Comparison of ENCODE assay signal across 11 cellular contexts in the genomic region with DNA sequence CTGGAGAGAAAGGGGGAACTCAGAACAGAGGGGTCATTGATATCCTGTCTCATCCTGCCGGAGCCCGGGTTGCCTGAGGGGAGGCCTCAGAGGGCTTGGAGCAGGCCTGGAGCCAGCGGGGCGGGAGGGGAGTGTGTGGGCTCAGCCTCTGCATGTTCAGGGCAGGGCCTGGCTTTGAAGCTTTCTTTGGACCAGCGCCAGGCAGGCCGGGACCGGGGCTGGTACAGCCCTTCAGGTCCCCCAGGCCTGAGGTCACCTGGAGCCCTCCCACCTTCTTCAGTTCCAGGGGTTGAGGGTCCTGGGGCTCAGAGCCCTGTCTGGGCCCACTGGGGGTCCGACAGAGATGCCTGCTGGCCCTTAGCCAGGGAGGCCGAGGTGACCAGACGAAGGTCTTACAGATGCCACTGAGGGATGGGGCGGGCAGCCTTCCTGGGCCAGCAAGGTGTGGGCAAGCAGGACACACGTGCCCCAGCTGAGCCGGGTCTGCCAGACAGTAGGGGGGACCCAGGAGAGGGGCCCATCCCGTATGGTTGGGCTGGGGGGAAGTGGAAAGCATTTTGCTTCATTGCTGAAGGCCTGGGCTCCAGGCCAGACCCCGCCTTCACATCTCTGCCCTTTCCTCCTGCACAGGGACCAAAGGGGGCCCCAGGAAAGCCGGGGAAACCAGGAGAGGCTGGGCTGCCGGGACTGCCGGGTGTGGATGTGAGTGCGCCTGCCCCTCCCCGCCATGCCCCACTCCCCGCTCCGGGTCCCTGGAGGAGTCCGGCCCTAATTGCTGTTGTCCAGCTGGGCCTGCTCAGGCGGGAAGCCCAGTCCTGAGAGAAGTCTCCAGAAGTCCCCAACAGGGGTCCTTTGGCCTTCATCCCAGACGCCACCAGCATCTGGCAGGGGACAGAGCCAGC. TPM values are rescaled to one million over a fixed set of nuclear protein-coding genes. Genes with fewer than 3 reads are reported as not detected.
DNase-seq lines count a peak whose midpoint lies in the region; ATAC-seq and FAIRE-seq lines count a peak whose summit lies in the region.
"Had no signal": no experiment of that assay in that cellular context is flagged by ENCODE, and none has a peak within 500 bp of the region (broad histone marks: within the 10 kb centered on the region; RNA-seq: fewer than 3 reads in every experiment).

No MANE protein-coding gene starts in this region.

- no peaks in the 10 kb centered on the region for H3K9me3 Mint-ChIP-seq in activated T-helper 17 cell treated with anti-CD3 and anti-CD28 coated beads, Interleukin-2, amount 50 U/mL, for 72 hours

- intact Hi-C loops in left cardiac atrium (cut with DNase I), result no loop called here

- peak; percentile 55 to 57 for ATAC-seq in left cardiac atrium
- no peak for ATAC-seq in activated T-helper 17 cell treated with anti-CD3 and anti-CD28 coated beads, Interleukin-2, amount 50 U/mL, for 72 hours (replicated peaks)

- no peak overlapping the region for H3K4me3 Mint-ChIP-seq in activated T-helper 17 cell treated with anti-CD3 and anti-CD28 coated beads, Interleukin-2, amount 50 U/mL, for 72 hours

- peak; percentile 69 for FAIRE-seq in HTR-8/SVneo (lab: Jason Lieb, UNC)

- peak overlapping the region; percentile 97 for H3K27ac ChIP-seq in substantia nigra (ENCODE audit: low read depth, low read length, poor library complexity, severe bottlenecking)

- no peak overlapping the region for H3K27ac Mint-ChIP-seq in activated T-helper 17 cell treated with anti-CD3 and anti-CD28 coated beads, Interleukin-2, amount 50 U/mL, for 72 hours

- no peaks in the 10 kb centered on the region for H3K36me3 Mint-ChIP-seq in activated T-helper 17 cell treated with anti-CD3 and anti-CD28 coated beads, Interleukin-2, amount 50 U/mL, for 72 hours (ENCODE audit: low read depth)

- peak; percentile 96 for DNase-seq in HTR-8/SVneo (ENCODE audit: insufficient read length, low spot score)
- DNase-seq in amniotic epithelial cell (ENCODE audit: low read depth), result peak; percentile 47
- DNase-seq in left cardiac atrium, result peak; percentile 86
- peak in 44 of 49 donors; percentile 20 to 94 (median 57) for DNase-seq in substantia nigra (lab: John Stamatoyannopoulos, UW)
- no peak for DNase-seq in NCI-H774 (lab: John Stamatoyannopoulos, UW)
- no peak for DNase-seq in SIG-M5 (lab: John Stamatoyannopoulos, UW)
- no peak for DNase-seq in GDM1 (lab: John Stamatoyannopoulos, UW)
- DNase-seq: gastrocnemius medialis; stimulated activated CD4-positive, alpha-beta T cell treated with anti-CD3 and anti-CD28 coated beads, Interleukin-2, amount 100 ng/mL, for 24 hours had no signal

- H3K27me3 Mint-ChIP-seq in activated T-helper 17 cell treated with anti-CD3 and anti-CD28 coated beads, Interleukin-2, amount 50 U/mL, for 72 hours, result peaks cover 3% of the 10 kb centered on the region

- H3K4me1 Mint-ChIP-seq in activated T-helper 17 cell treated with anti-CD3 and anti-CD28 coated beads, Interleukin-2, amount 50 U/mL, for 72 hours, result no peaks in the 10 kb centered on the region

RNA-seq across cellular contexts. Expression of a gene that starts 2.0 kb away (rescaled TPM):
- total RNA-seq in left cardiac atrium, result 1 to 10 TPM; 4.0 to 4.7 TPM
- not detected for total RNA-seq in activated T-helper 17 cell treated with anti-CD3 and anti-CD28 coated beads, Interleukin-2, amount 50 U/mL, for 72 hours
- total RNA-seq: activated CD8-positive, alpha-beta memory T cell treated with anti-CD3 and anti-CD28 coated beads for 36 hours had no signal

RNA-seq across cellular contexts. Expression of a gene that starts 14.2 kb away (rescaled TPM):
- 10 to 100 TPM; 23.3 to 23.6 TPM for total RNA-seq in left cardiac atrium
- 10 to 100 TPM; 42.3 to 52.6 TPM for total RNA-seq in activated T-helper 17 cell treated with anti-CD3 and anti-CD28 coated beads, Interleukin-2, amount 50 U/mL, for 72 hours

RNA-seq across cellular contexts. Expression of a gene that starts 22.6 kb away (rescaled TPM):
- total RNA-seq in left cardiac atrium, result 1 to 10 TPM; 8.9 TPM
- 10 to 100 TPM; 16.0 to 20.5 TPM for total RNA-seq in activated T-helper 17 cell treated with anti-CD3 and anti-CD28 coated beads, Interleukin-2, amount 50 U/mL, for 72 hours

RNA-seq across cellular contexts. Expression of a gene that starts 42.8 kb away (rescaled TPM):
- total RNA-seq in left cardiac atrium, result 1 to 10 TPM; 6.4 to 8.4 TPM
- 1 to 10 TPM; 3.4 to 3.7 TPM for total RNA-seq in activated T-helper 17 cell treated with anti-CD3 and anti-CD28 coated beads, Interleukin-2, amount 50 U/mL, for 72 hours

Comparison
In these comparisons a context has a peak if more than half of its experiments do, and no peak if none do; other contexts are left out.
1. DNase-seq: peak in HTR-8/SVneo (single experiment), amniotic epithelial cell (single experiment), left cardiac atrium (single experiment) and substantia nigra (44 of 49); none in NCI-H774 (single experiment), SIG-M5 (single experiment) and GDM1 (single experiment).
2. RNA of a gene that starts 2.0 kb away (total RNA-seq): 4.0 to 4.7 TPM in left cardiac atrium; not detected in activated T-helper 17 cell treated with anti-CD3 and anti-CD28 coated beads, Interleukin-2, amount 50 U/mL, for 72 hours; every median in the first group is over 4 times any median in the second.